ENCODE assay signal across 16 cellular contexts in genomic region chr10:26621243-26621888, GRCh38.
DNase-seq lines count a peak whose midpoint lies in the region; ATAC-seq, FAIRE-seq and TF ChIP-seq lines count a peak whose summit lies in the region.
"Had no signal": no experiment of that assay in that cellular context is flagged by ENCODE, and none has a peak within 500 bp of the region (broad histone marks: within the 10 kb centered on the region; RNA-seq: fewer than 3 reads in every experiment).

No MANE protein-coding gene starts in this region.

- in situ Hi-C loops in transverse colon (cut with MboI; ENCODE audit: low pct_ligation_motif_present in 1 of 4, low pct_unique_long_range_greater_than_20kb in 1 of 4, low sequenced_read_pairs in 3 of 4) = loop anchor here in 1 of 4 donors (10.0 kb wide), 1 partner anchor 703 kb away; no protein-coding TSS in a partner anchor

- H3K9me3 Mint-ChIP-seq in activated T-helper 17 cell treated with anti-CD3 and anti-CD28 coated beads, Interleukin-2, amount 50 U/mL, for 72 hours = no peaks in the 10 kb centered on the region
- H3K9me3 Mint-ChIP-seq: stimulated activated naive CD8-positive, alpha-beta T cell treated with anti-CD3 and anti-CD28 coated beads, Interleukin-15, amount 100 ng/mL, for 72 hours had no signal

- H3K27ac ChIP-seq in keratinocyte (ENCODE audit: control insufficient read depth, insufficient read depth, low read length) (peak overlapping the region; percentile 36), transverse colon (peak overlapping the region in 3 of 4 donors; percentile 79 to 84 (median 80)), vagina (no peak overlapping the region)
- H3K27ac ChIP-seq: 22Rv1, BLaER1 had no signal

- peak overlapping the region; percentile 40 for H3K9ac ChIP-seq in keratinocyte (ENCODE audit: control insufficient read depth, extremely low read depth, insufficient read depth, low read length)
- H3K9ac ChIP-seq: BLaER1 had no signal

- H3K27me3 ChIP-seq in keratinocyte (ENCODE audit: control insufficient read depth, extremely low read depth, insufficient read depth, low read length) (no peaks in the 10 kb centered on the region), transverse colon (peaks cover 17% of the 10 kb centered on the region), vagina (no peaks in the 10 kb centered on the region)

- no peaks in the 10 kb centered on the region for H3K9me3 ChIP-seq in keratinocyte (ENCODE audit: control insufficient read depth, low read depth, low read length)
- no peaks in the 10 kb centered on the region for H3K9me3 ChIP-seq in transverse colon
- H3K9me3 ChIP-seq in vagina = no peaks in the 10 kb centered on the region

- dilution Hi-C loops in keratinocyte (cut with MboI; ENCODE audit: extremely low pct_ligation_motif_present, low sequenced_read_pairs) = no loop called here

- no peaks in the 10 kb centered on the region for H3K9me1 ChIP-seq in keratinocyte (ENCODE audit: control insufficient read depth, extremely low read depth, insufficient read depth, low read length)

- no peaks in the 10 kb centered on the region for H3K36me3 Mint-ChIP-seq in activated T-helper 17 cell treated with anti-CD3 and anti-CD28 coated beads, Interleukin-2, amount 50 U/mL, for 72 hours (ENCODE audit: low read depth)

- DNase-seq in NOMO-1 treated with DMSO at 0.1 percent for 48 hours (lab: John Stamatoyannopoulos, UW; ENCODE audit: unreplicated experiment) (peak; percentile 31), NOMO-1 (lab: John Stamatoyannopoulos, UW; ENCODE audit: unreplicated experiment in 2 of 2) (no peak), keratinocyte (ENCODE audit: low read depth, low spot score) (no peak), transverse colon (no peak), NCI-H774 (lab: John Stamatoyannopoulos, UW) (no peak), vagina (ENCODE audit: extremely low spot score in 2 of 2) (no peak)
- DNase-seq: activated gamma-delta T cell, cerebellar nuclear complex, NCI-H1417, NCI-H2171, NCI-H748 treated with DMSO at 0.1 percent for 48 hours had no signal

- H3K36me3 ChIP-seq in keratinocyte (ENCODE audit: control insufficient read depth in 2 of 2, extremely low read depth in 1 of 2, insufficient read depth in 2 of 2, low read length in 2 of 2) (no peaks in the 10 kb centered on the region), transverse colon (no peaks in the 10 kb centered on the region), vagina (no peaks in the 10 kb centered on the region)
- H3K36me3 ChIP-seq: BLaER1 had no signal

- no peak overlapping the region for H3K27ac Mint-ChIP-seq in activated T-helper 17 cell treated with anti-CD3 and anti-CD28 coated beads, Interleukin-2, amount 50 U/mL, for 72 hours
- H3K27ac Mint-ChIP-seq: stimulated activated naive CD8-positive, alpha-beta T cell treated with anti-CD3 and anti-CD28 coated beads, Interleukin-15, amount 100 ng/mL, for 72 hours had no signal

- peaks cover 16% of the 10 kb centered on the region for H3K27me3 Mint-ChIP-seq in activated T-helper 17 cell treated with anti-CD3 and anti-CD28 coated beads, Interleukin-2, amount 50 U/mL, for 72 hours
- H3K27me3 Mint-ChIP-seq: stimulated activated naive CD8-positive, alpha-beta T cell treated with anti-CD3 and anti-CD28 coated beads, Interleukin-15, amount 100 ng/mL, for 72 hours had no signal

- intact Hi-C loops in transverse colon (cut with DNase I; ENCODE audit: low total_unique reads) (no loop called here), vagina (cut with DNase I) (no loop called here)

- no peaks in the 10 kb centered on the region for H4K20me1 ChIP-seq in keratinocyte (ENCODE audit: control insufficient read depth, extremely low read depth, insufficient read depth, low read length)
- H4K20me1 ChIP-seq: BLaER1 had no signal

- no peaks in the 10 kb centered on the region for H3K79me2 ChIP-seq in keratinocyte (ENCODE audit: control insufficient read depth, insufficient read depth, low read length)

- peak overlapping the region; percentile 70 for H2AFZ ChIP-seq in keratinocyte (ENCODE audit: control insufficient read depth, low read length)

- H3K4me1 ChIP-seq in keratinocyte (ENCODE audit: control insufficient read depth, extremely low read depth, insufficient read depth, low read length) (peaks cover 9% of the 10 kb centered on the region), transverse colon (peaks cover 0 to 10% (median 2%) of the 10 kb centered on the region in 4 donors), vagina (no peaks in the 10 kb centered on the region)
- H3K4me1 ChIP-seq: BLaER1 had no signal

- WGBS in transverse colon (ENCODE audit: low coverage in 1 of 2), 2 donors = 72% methylated on average over 7 of the region's 7 CpGs

- no peaks in the 10 kb centered on the region for H3K4me1 Mint-ChIP-seq in activated T-helper 17 cell treated with anti-CD3 and anti-CD28 coated beads, Interleukin-2, amount 50 U/mL, for 72 hours

- TF ChIP-seq CTCF in keratinocyte (optimal IDR thresholded peaks at IDR 0.05 in 1 of 3, IDR thresholded peaks at IDR 0.05 in 1 of 3, conservative IDR thresholded peaks at IDR 0.05 in 1 of 3; ENCODE audit: extremely low read depth in 1 of 3, insufficient read depth in 2 of 3, low read length in 3 of 3) = no peak
- TF ChIP-seq CTCF in transverse colon (IDR thresholded peaks at IDR 0.05) = no peak
- TF ChIP-seq CTCF in vagina (IDR thresholded peaks at IDR 0.05) = no peak

- H3K4me3 ChIP-seq in keratinocyte (ENCODE audit: control insufficient read depth in 2 of 3, extremely low read depth in 1 of 3, insufficient read depth in 2 of 3, low read depth in 1 of 3, low read length in 3 of 3) (peak overlapping the region in 1 of 3 experiments; percentile 69), transverse colon (no peak overlapping the region), vagina (no peak overlapping the region)
- H3K4me3 ChIP-seq: BLaER1 had no signal

- H3K4me2 ChIP-seq in keratinocyte (ENCODE audit: control insufficient read depth, extremely low read depth, insufficient read depth, low read depth, low read length) = peak overlapping the region; percentile 90
- H3K4me2 ChIP-seq: BLaER1 had no signal

- peak overlapping the region; percentile 25 for H3K4me3 Mint-ChIP-seq in activated T-helper 17 cell treated with anti-CD3 and anti-CD28 coated beads, Interleukin-2, amount 50 U/mL, for 72 hours

- no peak for TF ChIP-seq POLR2A in transverse colon (IDR thresholded peaks at IDR 0.05)
- TF ChIP-seq POLR2A in vagina (IDR thresholded peaks at IDR 0.05) = no peak

- FAIRE-seq in keratinocyte (lab: Jason Lieb, UNC) = no peak

- no peak for ATAC-seq in activated T-helper 17 cell treated with anti-CD3 and anti-CD28 coated beads, Interleukin-2, amount 50 U/mL, for 72 hours (replicated peaks)
- no peak for ATAC-seq in GM19397 (IDR thresholded peaks at IDR 0.05; ENCODE audit: unreplicated experiment)

- TF ChIP-seq EP300 in transverse colon (IDR thresholded peaks at IDR 0.05; ENCODE audit: low read depth) = no peak
